In the genomic region with DNA sequence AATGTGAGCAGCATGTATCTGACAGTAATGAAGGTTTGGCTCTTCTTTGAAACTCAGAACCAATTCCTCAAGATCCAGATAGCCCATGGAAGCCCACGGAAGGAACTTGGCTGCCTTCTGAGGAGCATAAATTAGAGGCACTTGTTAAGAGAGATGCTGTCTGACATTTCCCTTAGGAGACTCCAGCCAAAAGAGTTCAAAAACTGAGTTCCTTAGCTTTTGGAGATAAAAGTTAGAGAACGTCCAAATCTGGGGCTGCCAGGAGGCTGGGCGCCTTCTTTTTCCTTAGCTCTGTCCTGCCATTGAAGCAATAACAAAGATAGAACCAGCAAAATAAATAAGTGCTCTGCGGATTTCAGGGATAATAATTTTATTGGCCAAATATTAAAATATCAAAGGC, we compare ENCODE assay signal across 25 cellular contexts.
DNase-seq lines count a peak whose midpoint lies in the region; ATAC-seq, FAIRE-seq and TF ChIP-seq lines count a peak whose summit lies in the region.
"Had no signal": no experiment of that assay in that cellular context is flagged by ENCODE, and none has a peak within 500 bp of the region (broad histone marks: within the 10 kb centered on the region; RNA-seq: fewer than 3 reads in every experiment).

No MANE protein-coding gene starts in this region.

- H3K36me3 ChIP-seq in right atrium auricular region (no peaks in the 10 kb centered on the region), esophagus muscularis mucosa (no peaks in the 10 kb centered on the region)

- H3K27ac ChIP-seq in right atrium auricular region (peak overlapping the region in 1 of 2 donors; percentile 16), esophagus muscularis mucosa (replicated peaks in 1 of 4) (peak overlapping the region in 2 of 4 donors; percentile 15 to 31)

- TF ChIP-seq CTCF in right atrium auricular region (IDR thresholded peaks at IDR 0.05) (no peak), esophagus muscularis mucosa (IDR thresholded peaks at IDR 0.05) (no peak), nephron (IDR thresholded peaks at IDR 0.05; ENCODE audit: unreplicated experiment in 3 of 3) (no peak), GM13976 (IDR thresholded peaks at IDR 0.05; ENCODE audit: borderline replicate concordance, control extremely low read depth, extremely low read depth, insufficient read depth, missing control alignments) (no peak)

- TF ChIP-seq POLR2A in esophagus muscularis mucosa (IDR thresholded peaks at IDR 0.05; ENCODE audit: low read depth) = no peak
- TF ChIP-seq POLR2A in GM12892 (IDR thresholded peaks at IDR 0.05; ENCODE audit: low read depth, low read length) = no peak

- no peak for TF ChIP-seq EP300 in esophagus muscularis mucosa (IDR thresholded peaks at IDR 0.05)

- peaks cover 2% of the 10 kb centered on the region for H3K9me3 Mint-ChIP-seq in nephron
- no peaks in the 10 kb centered on the region for H3K9me3 Mint-ChIP-seq in activated T-helper 2 cell treated with anti-CD3 and anti-CD28 coated beads, Interferon-gamma antibody, Interleukin-2, Interleukin-4, amounts not matched to agents 10 μg/mL and 5 μg/mL and 100 μg/mL, durations not matched to agents 14 hours and 24 hours and 36 hours
- H3K9me3 Mint-ChIP-seq: CD8-positive, alpha-beta T cell; IgD-negative memory B cell had no signal

- H3K36me3 Mint-ChIP-seq in nephron (ENCODE audit: low read depth) = no peaks in the 10 kb centered on the region
- no peaks in the 10 kb centered on the region for H3K36me3 Mint-ChIP-seq in activated T-helper 2 cell treated with anti-CD3 and anti-CD28 coated beads, Interferon-gamma antibody, Interleukin-2, Interleukin-4, amounts not matched to agents 10 μg/mL and 5 μg/mL and 100 μg/mL, durations not matched to agents 14 hours and 24 hours and 36 hours (ENCODE audit: low read depth)
- H3K36me3 Mint-ChIP-seq: CD8-positive, alpha-beta T cell had no signal

- H3K9me3 ChIP-seq in right atrium auricular region (no peaks in the 10 kb centered on the region), esophagus muscularis mucosa (no peaks in the 10 kb centered on the region)

- 68% methylated on average over 4 of the region's 4 CpGs for WGBS in esophagus muscularis mucosa

- peak overlapping the region in 2 of 3 experiments; percentile 7 to 63 for H3K27ac Mint-ChIP-seq in nephron
- H3K27ac Mint-ChIP-seq in activated T-helper 2 cell treated with anti-CD3 and anti-CD28 coated beads, Interferon-gamma antibody, Interleukin-2, Interleukin-4, amounts not matched to agents 10 μg/mL and 5 μg/mL and 100 μg/mL, durations not matched to agents 14 hours and 24 hours and 36 hours = no peak overlapping the region
- H3K27ac Mint-ChIP-seq: CD8-positive, alpha-beta T cell; IgD-negative memory B cell had no signal

- H3K27me3 ChIP-seq in right atrium auricular region (no peaks in the 10 kb centered on the region), esophagus muscularis mucosa (no peaks in the 10 kb centered on the region)

- intact Hi-C loops in Right ventricle myocardium inferior (cut with DNase I) (no loop called here), esophagus muscularis mucosa (cut with DNase I) (no loop called here)
- intact Hi-C loops in activated T-helper 2 cell treated with anti-CD3 and anti-CD28 coated beads, Interferon-gamma antibody, Interleukin-2, Interleukin-4, amounts not matched to agents 10 μg/mL and 5 μg/mL and 100 μg/mL, durations not matched to agents 14 hours and 24 hours and 36 hours (cut with micrococcal nuclease) = no loop called here

- H3K4me1 Mint-ChIP-seq in nephron = peaks cover 34% of the 10 kb centered on the region
- no peaks in the 10 kb centered on the region for H3K4me1 Mint-ChIP-seq in activated T-helper 2 cell treated with anti-CD3 and anti-CD28 coated beads, Interferon-gamma antibody, Interleukin-2, Interleukin-4, amounts not matched to agents 10 μg/mL and 5 μg/mL and 100 μg/mL, durations not matched to agents 14 hours and 24 hours and 36 hours (ENCODE audit: low read depth)
- H3K4me1 Mint-ChIP-seq: IgD-negative memory B cell had no signal

- in situ Hi-C loops in GM13976 (cut with MboI; ENCODE audit: low sequenced_read_pairs, unreplicated experiment) = no loop called here

- no peak overlapping the region for H3K4me3 Mint-ChIP-seq in nephron
- no peak overlapping the region for H3K4me3 Mint-ChIP-seq in activated T-helper 2 cell treated with anti-CD3 and anti-CD28 coated beads, Interferon-gamma antibody, Interleukin-2, Interleukin-4, amounts not matched to agents 10 μg/mL and 5 μg/mL and 100 μg/mL, durations not matched to agents 14 hours and 24 hours and 36 hours (ENCODE audit: low read depth)
- H3K4me3 Mint-ChIP-seq: CD8-positive, alpha-beta T cell; IgD-negative memory B cell had no signal

- H3K4me1 ChIP-seq in right atrium auricular region (peaks cover 0 to 9% of the 10 kb centered on the region in 2 donors), esophagus muscularis mucosa (peaks cover 0 to 24% (median 4%) of the 10 kb centered on the region in 4 donors)

- DNase-seq in Right ventricle myocardium inferior (ENCODE audit: missing footprints) (no peak), right atrium auricular region (ENCODE audit: low spot score) (no peak), esophagus muscularis mucosa (ENCODE audit: extremely low spot score) (peak; percentile 90), ureter (ENCODE audit: low spot score) (peak; percentile 52), GM13976 (ENCODE audit: low spot score) (no peak), GM12892 (ENCODE audit: insufficient read length) (no peak)
- DNase-seq in activated T-helper 2 cell treated with anti-CD3 and anti-CD28 coated beads, Interferon-gamma antibody, Interleukin-2, Interleukin-4, amounts not matched to agents 10 μg/mL and 5 μg/mL and 100 μg/mL, durations not matched to agents 14 hours and 24 hours and 36 hours (ENCODE audit: low spot score) = no peak
- DNase-seq: 8988T; AML-193; C1 segment of cervical spinal cord; CD8-positive, alpha-beta T cell; DMS153; NCI-H1105; NCI-H146; NCI-H2081; NCI-H2171 treated with DMSO at 0.1 percent for 48 hours; NCI-H524 treated with DMSO at 0.1 percent for 48 hours; NCI-H82; OCI-M1 had no signal

- H3K4me3 ChIP-seq in right atrium auricular region = no peak overlapping the region
- H3K4me3 ChIP-seq in esophagus muscularis mucosa = no peak overlapping the region

- ATAC-seq in Right ventricle myocardium inferior = peak; percentile 44
- ATAC-seq: CD8-positive, alpha-beta T cell had no signal

- peaks cover 3% of the 10 kb centered on the region for H3K27me3 Mint-ChIP-seq in nephron (ENCODE audit: low read depth)
- no peaks in the 10 kb centered on the region for H3K27me3 Mint-ChIP-seq in activated T-helper 2 cell treated with anti-CD3 and anti-CD28 coated beads, Interferon-gamma antibody, Interleukin-2, Interleukin-4, amounts not matched to agents 10 μg/mL and 5 μg/mL and 100 μg/mL, durations not matched to agents 14 hours and 24 hours and 36 hours (ENCODE audit: low read depth)

- FAIRE-seq in GM12892 (lab: Jason Lieb, UNC) = no peak
- FAIRE-seq: GM12891, GM19239, H54, RCC 7860 had no signal

Comparison
In these comparisons a context has a peak if more than half of its experiments do, and no peak if none do; other contexts are left out.
1. DNase-seq: peak in esophagus muscularis mucosa (single experiment) and ureter (single experiment); none in Right ventricle myocardium inferior (single experiment), right atrium auricular region (single experiment), GM13976 (single experiment), GM12892 (single experiment) and activated T-helper 2 cell treated with anti-CD3 and anti-CD28 coated beads, Interferon-gamma antibody, Interleukin-2, Interleukin-4, amounts not matched to agents 10 μg/mL and 5 μg/mL and 100 μg/mL, durations not matched to agents 14 hours and 24 hours and 36 hours (single experiment).